11 cellular contexts compared by ENCODE assay signal in the genomic region with DNA sequence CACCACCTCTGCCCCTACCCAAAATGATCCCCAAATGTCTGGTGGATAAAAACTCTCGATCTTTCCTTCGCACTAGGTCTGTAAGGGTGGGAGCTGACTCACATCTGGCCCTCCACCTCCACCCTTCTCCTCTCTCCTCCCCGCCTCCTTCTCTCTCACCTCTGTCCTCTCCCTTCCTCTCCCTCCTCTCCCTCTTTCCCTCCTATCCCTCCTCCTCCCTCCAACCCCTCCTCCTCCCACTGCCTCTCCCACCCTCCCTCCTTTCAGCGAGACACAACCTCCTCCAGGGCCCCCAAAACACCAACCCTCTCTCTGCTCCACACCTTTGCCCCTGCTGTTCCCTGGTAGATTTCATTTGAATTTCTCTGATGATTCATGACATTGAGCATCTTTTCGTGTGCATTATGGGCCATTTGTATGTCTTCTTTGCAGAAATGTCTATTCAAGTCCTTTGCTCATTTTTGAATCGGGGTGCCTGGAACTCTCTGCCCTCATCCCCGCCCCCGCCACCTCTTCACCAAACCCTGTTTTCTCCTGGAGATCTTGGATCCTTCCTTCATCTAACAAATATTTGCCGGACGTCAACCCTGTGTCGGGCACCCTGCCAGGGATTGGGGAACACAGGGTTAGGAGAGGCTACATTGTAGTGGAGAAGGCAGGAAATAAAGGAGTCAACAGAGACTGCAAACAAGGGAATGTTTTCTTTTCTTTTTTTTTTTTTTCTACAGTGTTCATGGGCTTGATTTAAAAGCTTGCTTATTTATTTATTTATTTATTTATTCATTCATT. TPM values are rescaled to one million over a fixed set of nuclear protein-coding genes. Genes with fewer than 3 reads are reported as not detected.
DNase-seq lines count a peak whose midpoint lies in the region; ATAC-seq, FAIRE-seq and TF ChIP-seq lines count a peak whose summit lies in the region.
"Had no signal": no experiment of that assay in that cellular context is flagged by ENCODE, and none has a peak within 500 bp of the region (broad histone marks: within the 10 kb centered on the region; RNA-seq: fewer than 3 reads in every experiment).

No MANE protein-coding gene starts in this region.

- CTCF ChIA-PET in endothelial cell of umbilical vein (lab: Charles Lee), result interaction anchor here (0.8 to 2.0 kb wide), 6 partner anchors 16 to 56 kb away, joined by 4 to 16 read pairs (median 6); no protein-coding TSS in a partner anchor

- H3K4me1 ChIP-seq in endothelial cell of umbilical vein (ENCODE audit: control insufficient read depth, extremely low read depth, insufficient read depth, low read length) (peaks cover 15% of the 10 kb centered on the region), neural progenitor cell (peaks cover 11% of the 10 kb centered on the region)

- H3K9me3 Mint-ChIP-seq in neural progenitor cell, result no peaks in the 10 kb centered on the region
- H3K9me3 Mint-ChIP-seq: activated B cell treated with CpG ODN at 0.5 μM for 24 hours had no signal

- no peak overlapping the region for H3K4me3 Mint-ChIP-seq in neural progenitor cell
- H3K4me3 Mint-ChIP-seq: activated B cell treated with CpG ODN at 0.5 μM for 24 hours, CD14-positive monocyte had no signal

- H3K27ac ChIP-seq in endothelial cell of umbilical vein (ENCODE audit: insufficient read depth, low read depth, low read length), result peak overlapping the region; percentile 35
- H3K27ac ChIP-seq in neural progenitor cell, result no peak overlapping the region

- TF ChIP-seq CTCF in AG10803 (conservative IDR thresholded peaks at IDR 0.05; ENCODE audit: low read length) (no peak), endothelial cell of umbilical vein (IDR thresholded peaks at IDR 0.05; ENCODE audit: extremely low read depth in 1 of 2, insufficient read depth in 1 of 2, low read depth in 1 of 2, low read length in 2 of 2) (no peak), neural progenitor cell (IDR thresholded peaks at IDR 0.05) (no peak)

- no peaks in the 10 kb centered on the region for H3F3A ChIP-seq in neural progenitor cell (ENCODE audit: low read depth)

- peak overlapping the region; percentile 83 for H2AFZ ChIP-seq in endothelial cell of umbilical vein (ENCODE audit: low read depth, low read length)
- peak overlapping the region; percentile 76 for H2AFZ ChIP-seq in neural progenitor cell (replicated peaks)

- POLR2A ChIA-PET in endothelial cell of umbilical vein (lab: Charles Lee), result no interaction called here

- H3K79me2 ChIP-seq in endothelial cell of umbilical vein (ENCODE audit: control insufficient read depth, insufficient read depth, low read length) (no peaks in the 10 kb centered on the region), neural progenitor cell (ENCODE audit: low read depth) (no peaks in the 10 kb centered on the region)

- H3K27me3 Mint-ChIP-seq in neural progenitor cell (ENCODE audit: insufficient read depth, low read depth), result peaks cover 5% of the 10 kb centered on the region
- H3K27me3 Mint-ChIP-seq: activated B cell treated with CpG ODN at 0.5 μM for 24 hours had no signal

- H3K4me1 Mint-ChIP-seq in neural progenitor cell, result peaks cover 13% of the 10 kb centered on the region
- H3K4me1 Mint-ChIP-seq: CD14-positive monocyte had no signal

- intact Hi-C loops in endothelial cell of umbilical vein (cut with micrococcal nuclease), result no loop called here

- H3K4me3 ChIP-seq in AG10803 (ENCODE audit: low read length) (no peak overlapping the region), endothelial cell of umbilical vein (replicated peaks in 1 of 3; ENCODE audit: insufficient read depth in 1 of 3, low read depth in 1 of 3, low read length in 3 of 3) (no peak overlapping the region), neural progenitor cell (no peak overlapping the region)

- H3K4me2 ChIP-seq in endothelial cell of umbilical vein (ENCODE audit: insufficient read depth, low read length), result peak overlapping the region; percentile 52
- no peak overlapping the region for H3K4me2 ChIP-seq in neural progenitor cell

- H3K9ac ChIP-seq in endothelial cell of umbilical vein (replicated peaks; ENCODE audit: extremely low read depth, insufficient read depth, low read length) (no peak overlapping the region), neural progenitor cell (no peak overlapping the region)

- peak; percentile 98 for FAIRE-seq in endothelial cell of umbilical vein (lab: Jason Lieb, UNC)

- DNase-seq in AG10803 (ENCODE audit: low read depth) (peak; percentile 46), NCI-H226 (peak; percentile 53), endothelial cell of umbilical vein (ENCODE audit: low read depth, low spot score) (peak; percentile 87), neural progenitor cell (ENCODE audit: low spot score) (no peak)
- DNase-seq in activated CD4-positive, alpha-beta T cell treated with anti-CD3 and anti-CD28 coated beads for 4 hours, result no peak
- DNase-seq: activated B cell treated with CpG ODN at 0.5 μM for 24 hours, NCI-H524 treated with DMSO at 0.1 percent for 48 hours had no signal

- dilution Hi-C loops in endothelial cell of umbilical vein (cut with MboI; ENCODE audit: extremely low pct_ligation_motif_present, low sequenced_read_pairs), result no loop called here

- no peaks in the 10 kb centered on the region for H3K9me3 ChIP-seq in endothelial cell of umbilical vein (replicated peaks; ENCODE audit: control insufficient read depth, insufficient read depth, low read length)
- no peaks in the 10 kb centered on the region for H3K9me3 ChIP-seq in neural progenitor cell (ENCODE audit: low read depth)

- TF ChIP-seq POLR2A in endothelial cell of umbilical vein (IDR thresholded peaks at IDR 0.05; ENCODE audit: low read depth, low read length), result no peak

- no peaks in the 10 kb centered on the region for H3K9me1 ChIP-seq in endothelial cell of umbilical vein (replicated peaks; ENCODE audit: control insufficient read depth, extremely low read depth, insufficient read depth, low read length)

- ATAC-seq in HG03460 (IDR thresholded peaks at IDR 0.05; ENCODE audit: unreplicated experiment), result no peak
- no peak for ATAC-seq in HG02678 (IDR thresholded peaks at IDR 0.05; ENCODE audit: unreplicated experiment)
- ATAC-seq in GM19351 (IDR thresholded peaks at IDR 0.05; ENCODE audit: unreplicated experiment), result no peak

- H3K27me3 ChIP-seq in endothelial cell of umbilical vein (ENCODE audit: control insufficient read depth in 2 of 2, insufficient read depth in 2 of 2, low read length in 2 of 2) (no peaks in the 10 kb centered on the region), neural progenitor cell (no peaks in the 10 kb centered on the region)

- H3K36me3 Mint-ChIP-seq in neural progenitor cell, result no peaks in the 10 kb centered on the region
- H3K36me3 Mint-ChIP-seq: CD14-positive monocyte had no signal

- no TSS peak for BruUV-seq in endothelial cell of umbilical vein (replicated peaks; lab: Mats Ljungman, UMichigan)

- H3K36me3 ChIP-seq in endothelial cell of umbilical vein (ENCODE audit: control insufficient read depth in 2 of 2, extremely low read depth in 1 of 2, insufficient read depth in 2 of 2, low read length in 2 of 2), result no peaks in the 10 kb centered on the region
- H3K36me3 ChIP-seq in neural progenitor cell, result no peaks in the 10 kb centered on the region

- H4K20me1 ChIP-seq in endothelial cell of umbilical vein (replicated peaks; ENCODE audit: control insufficient read depth, extremely low read depth, insufficient read depth, low read length), result no peaks in the 10 kb centered on the region
- H4K20me1 ChIP-seq in neural progenitor cell (ENCODE audit: low read depth), result no peaks in the 10 kb centered on the region

- H3K27ac Mint-ChIP-seq in neural progenitor cell, result peak overlapping the region; percentile 13
- H3K27ac Mint-ChIP-seq: activated B cell treated with CpG ODN at 0.5 μM for 24 hours, CD14-positive monocyte had no signal

TF ChIP-seq in endothelial cell of umbilical vein, 7 proteins besides CTCF, POLR2A, EP300 and RAD21 (continues in another document):
- TF ChIP-seq GATA2 (IDR thresholded peaks at IDR 0.05; ENCODE audit: insufficient read depth, insufficient read length, low read depth, low read length) (no peak), EZH2 (IDR thresholded peaks at IDR 0.05; ENCODE audit: borderline replicate concordance, low read depth, low read length, severe bottlenecking) (no peak), MYC (IDR thresholded peaks at IDR 0.05; ENCODE audit: low read depth, low read length) (no peak), POLR2AphosphoS5 (IDR thresholded peaks at IDR 0.05; ENCODE audit: insufficient read depth, low read depth, low read length) (no peak)

RNA-seq across cellular contexts. Expression of a gene that starts 25.4 kb away (rescaled TPM):
- 105 and 114 TPM in 2 replicates for total RNA-seq in endothelial cell of umbilical vein
- polyA plus RNA-seq in endothelial cell of umbilical vein, result 114 TPM in 2 replicates
- 73.3 and 75.0 TPM in 2 replicates for polyA plus RNA-seq in endothelial cell of umbilical vein (2011; cell fraction: cytosol; rRNA removed)
- polyA plus RNA-seq in endothelial cell of umbilical vein (2011; cell fraction: nucleus; rRNA removed), result 43.7 and 51.1 TPM in 2 replicates
- 86.6 and 87.7 TPM in 2 replicates for polyA plus RNA-seq in endothelial cell of umbilical vein (2012)
- polyA minus RNA-seq in endothelial cell of umbilical vein, result 127 and 137 TPM in 2 replicates
- 98.2 TPM for polyA minus RNA-seq in endothelial cell of umbilical vein (2011; cell fraction: cytosol; rRNA and poly(A)+ RNA removed)
- polyA minus RNA-seq in endothelial cell of umbilical vein (2011; cell fraction: nucleus; rRNA and poly(A)+ RNA removed), result 22.9 and 25.6 TPM in 2 replicates
- total RNA-seq in neural progenitor cell (ENCODE audit: low replicate concordance), result 39.5 and 81.6 TPM in 2 replicates

RNA-seq across cellular contexts. Expression of a gene that starts 36.9 kb away (rescaled TPM):
- 279 and 313 TPM in 2 replicates for total RNA-seq in endothelial cell of umbilical vein
- 376 and 417 TPM in 2 replicates for polyA plus RNA-seq in endothelial cell of umbilical vein
- polyA plus RNA-seq in endothelial cell of umbilical vein (2011; cell fraction: cytosol; rRNA removed), result 283 and 300 TPM in 2 replicates
- 93.6 and 108 TPM in 2 replicates for polyA plus RNA-seq in endothelial cell of umbilical vein (2011; cell fraction: nucleus; rRNA removed)
- 320 and 378 TPM in 2 replicates for polyA plus RNA-seq in endothelial cell of umbilical vein (2012)
- polyA minus RNA-seq in endothelial cell of umbilical vein, result 115 and 153 TPM in 2 replicates
- 93.2 TPM for polyA minus RNA-seq in endothelial cell of umbilical vein (2011; cell fraction: cytosol; rRNA and poly(A)+ RNA removed)
- polyA minus RNA-seq in endothelial cell of umbilical vein (2011; cell fraction: nucleus; rRNA and poly(A)+ RNA removed), result 22.7 and 27.2 TPM in 2 replicates
- total RNA-seq in neural progenitor cell (ENCODE audit: low replicate concordance), result 104 and 120 TPM in 2 replicates

RNA-seq across cellular contexts. Expression of a gene that starts 47.0 kb away (rescaled TPM):
- total RNA-seq in endothelial cell of umbilical vein (47.3 and 51.3 TPM in 2 replicates), neural progenitor cell (ENCODE audit: low replicate concordance) (38.4 and 43.3 TPM in 2 replicates)
- polyA plus RNA-seq in endothelial cell of umbilical vein, result 25.7 and 28.3 TPM in 2 replicates
- 19.6 and 20.2 TPM in 2 replicates for polyA plus RNA-seq in endothelial cell of umbilical vein (2011; cell fraction: cytosol; rRNA removed)
- polyA plus RNA-seq in endothelial cell of umbilical vein (2011; cell fraction: nucleus; rRNA removed), result 29.7 and 30.7 TPM in 2 replicates
- polyA plus RNA-seq in endothelial cell of umbilical vein (2012), result 25.8 and 31.7 TPM in 2 replicates
- 35.8 and 45.8 TPM in 2 replicates for polyA minus RNA-seq in endothelial cell of umbilical vein
- polyA minus RNA-seq in endothelial cell of umbilical vein (2011; cell fraction: cytosol; rRNA and poly(A)+ RNA removed), result 20.1 TPM
- 53.1 and 57.3 TPM in 2 replicates for polyA minus RNA-seq in endothelial cell of umbilical vein (2011; cell fraction: nucleus; rRNA and poly(A)+ RNA removed)

Comparison
In these comparisons a context has a peak if more than half of its experiments do, and no peak if none do; other contexts are left out.
1. DNase-seq: peak in AG10803 (single experiment), NCI-H226 (single experiment) and endothelial cell of umbilical vein (single experiment); none in neural progenitor cell (single experiment) and activated CD4-positive, alpha-beta T cell treated with anti-CD3 and anti-CD28 coated beads for 4 hours (0 of 2).